Comparison of ENCODE assay signal across 26 cellular contexts in genomic region chr3:127478922-127479321, GRCh38.
DNase-seq lines count a peak whose midpoint lies in the region; ATAC-seq and TF ChIP-seq lines count a peak whose summit lies in the region.
"Had no signal": no experiment of that assay in that cellular context is flagged by ENCODE, and none has a peak within 500 bp of the region (broad histone marks: within the 10 kb centered on the region; RNA-seq: fewer than 3 reads in every experiment).

No MANE protein-coding gene starts in this region.

- no peak overlapping the region for H3K9ac ChIP-seq in neuronal stem cell (ENCODE audit: low read depth, low read length, poor library complexity)
- H3K9ac ChIP-seq: SK-N-SH had no signal

- no peak overlapping the region for H4K91ac ChIP-seq in neuronal stem cell (ENCODE audit: low read depth, low read length, poor library complexity)

- H3K4me1 ChIP-seq in neuronal stem cell (ENCODE audit: control insufficient read depth in 2 of 2, insufficient read depth in 1 of 2, low read depth in 1 of 2, low read length in 2 of 2) (peaks cover 5 to 7% of the 10 kb centered on the region in 2 donors), upper lobe of left lung (peaks cover 3 to 25% (median 15%) of the 10 kb centered on the region in 4 donors)
- H3K4me1 ChIP-seq: HAP-1 had no signal

- no peaks in the 10 kb centered on the region for H3K4me1 Mint-ChIP-seq in chondrocyte (ENCODE audit: low read depth)
- peaks cover 8% of the 10 kb centered on the region for H3K4me1 Mint-ChIP-seq in activated CD4-positive, alpha-beta memory T cell treated with anti-CD3 and anti-CD28 coated beads for 36 hours (ENCODE audit: low read depth)
- H3K4me1 Mint-ChIP-seq in MCF 10A (ENCODE audit: insufficient read depth, unreplicated experiment), result peaks cover 10% of the 10 kb centered on the region
- H3K4me1 Mint-ChIP-seq: B cell, CD14-positive monocyte had no signal

- H3K27ac ChIP-seq in neuronal stem cell (replicated peaks; ENCODE audit: low read length), result no peak overlapping the region
- peak overlapping the region; percentile 1 to 68 (median 63) for H3K27ac ChIP-seq in upper lobe of left lung
- no peak overlapping the region for H3K27ac ChIP-seq in caudate nucleus (ENCODE audit: low read depth, low read length)

- no peak for ATAC-seq in upper lobe of left lung (ENCODE audit: low FRiP score in 2 of 2)
- ATAC-seq: GM12878, K562 had no signal

- H2AK5ac ChIP-seq in neuronal stem cell (ENCODE audit: low read depth, low read length), result no peak overlapping the region

- H3K4me3 ChIP-seq in H7 (ENCODE audit: insufficient read depth, low read depth, low read length) (no peak overlapping the region), neuronal stem cell (ENCODE audit: low read length in 2 of 2) (no peak overlapping the region), upper lobe of left lung (no peak overlapping the region)
- H3K4me3 ChIP-seq: GM12878, HAP-1, K562, MG63 had no signal

- peak overlapping the region; percentile 44 for H3K18ac ChIP-seq in neuronal stem cell (ENCODE audit: low read length)

- H3K36me3 ChIP-seq in H7 (replicated peaks; ENCODE audit: control insufficient read depth, insufficient read depth, low read length) (no peaks in the 10 kb centered on the region), neuronal stem cell (replicated peaks in 1 of 2; ENCODE audit: control insufficient read depth in 2 of 2, insufficient read depth in 2 of 2, low read length in 2 of 2) (no peaks in the 10 kb centered on the region), upper lobe of left lung (no peaks in the 10 kb centered on the region)
- H3K36me3 ChIP-seq: HAP-1, MG63 had no signal

- H2BK15ac ChIP-seq in neuronal stem cell (ENCODE audit: low read length), result no peak overlapping the region

- DNase-seq in H7 (peak; percentile 37), chondrocyte (ENCODE audit: low spot score) (peak; percentile 47), neuronal stem cell (ENCODE audit: low spot score) (no peak), upper lobe of left lung (no peak), MCF 10A (ENCODE audit: unreplicated experiment) (no peak), caudate nucleus (lab: John Stamatoyannopoulos, UW) (no peak)
- DNase-seq in activated CD4-positive, alpha-beta memory T cell treated with anti-CD3 and anti-CD28 coated beads for 36 hours, result no peak
- DNase-seq: CD8-positive, alpha-beta memory T cell; DMS 273 treated with DMSO at 0.1 percent for 48 hours; DMS79; EL; GDM1; HFFc6; MG63; NCI-H146; NCI-H1930; NCI-H2107; NCI-H446; NCI-H524 treated with DMSO at 0.1 percent for 48 hours; NCI-H774 had no signal

- H2BK5ac ChIP-seq in neuronal stem cell (ENCODE audit: low read length), result no peak overlapping the region

- H3K9me3 Mint-ChIP-seq in chondrocyte (ENCODE audit: low read depth) (no peaks in the 10 kb centered on the region), MCF 10A (ENCODE audit: unreplicated experiment) (no peaks in the 10 kb centered on the region)
- H3K9me3 Mint-ChIP-seq in activated CD4-positive, alpha-beta memory T cell treated with anti-CD3 and anti-CD28 coated beads for 36 hours, result no peaks in the 10 kb centered on the region
- H3K9me3 Mint-ChIP-seq: CD14-positive monocyte; CD8-positive, alpha-beta memory T cell; HFFc6 had no signal

- CTCF ChIA-PET in activated CD4-positive, alpha-beta memory T cell treated with anti-CD3 and anti-CD28 coated beads for 36 hours (lab: Charles Lee), result interaction anchor here (1.8 kb wide), 1 partner anchor 23 kb away, joined by 3 read pairs; no protein-coding TSS in a partner anchor
- CTCF ChIA-PET in MCF 10A (lab: Yijun Ruan, JAX), result interaction anchor here (1.2 kb wide), 1 partner anchor 801 kb away, joined by 3 read pairs; no protein-coding TSS in a partner anchor

- no peak overlapping the region for H3K4ac ChIP-seq in neuronal stem cell (ENCODE audit: low read length)

- H3K14ac ChIP-seq in neuronal stem cell (ENCODE audit: low read length), result no peak overlapping the region

- POLR2A ChIA-PET in activated CD4-positive, alpha-beta memory T cell treated with anti-CD3 and anti-CD28 coated beads for 36 hours (lab: Charles Lee), result no interaction called here
- POLR2A ChIA-PET in MCF 10A (lab: Yijun Ruan, JAX), result no interaction called here

- H3K27me3 ChIP-seq in H7 (ENCODE audit: control insufficient read depth, insufficient read depth, low read length) (no peaks in the 10 kb centered on the region), neuronal stem cell (ENCODE audit: control insufficient read depth in 3 of 3, insufficient read depth in 3 of 3, low read depth in 1 of 3, low read length in 3 of 3) (peaks cover 0 to 22% (median 0%) of the 10 kb centered on the region in 3 experiments), upper lobe of left lung (no peaks in the 10 kb centered on the region)
- H3K27me3 ChIP-seq: MG63 had no signal

- no peak overlapping the region for H3K4me2 ChIP-seq in neuronal stem cell (ENCODE audit: insufficient read depth, low read length, poor library complexity, severe bottlenecking)
- H3K4me2 ChIP-seq: SK-N-SH had no signal

- peaks cover 42% of the 10 kb centered on the region for H3K27me3 Mint-ChIP-seq in chondrocyte (ENCODE audit: low read depth)
- H3K27me3 Mint-ChIP-seq in activated CD4-positive, alpha-beta memory T cell treated with anti-CD3 and anti-CD28 coated beads for 36 hours, result peaks cover 9% of the 10 kb centered on the region
- H3K27me3 Mint-ChIP-seq in MCF 10A (ENCODE audit: insufficient read depth, unreplicated experiment), result peaks cover 17% of the 10 kb centered on the region

- no peak overlapping the region for H2BK12ac ChIP-seq in neuronal stem cell (ENCODE audit: low read length)

- H4K8ac ChIP-seq in neuronal stem cell (ENCODE audit: low read depth, low read length), result no peak overlapping the region

- H3K27ac Mint-ChIP-seq in chondrocyte (ENCODE audit: unreplicated experiment) (no peak overlapping the region), MCF 10A (ENCODE audit: low read depth, unreplicated experiment) (no peak overlapping the region)
- no peak overlapping the region for H3K27ac Mint-ChIP-seq in activated CD4-positive, alpha-beta memory T cell treated with anti-CD3 and anti-CD28 coated beads for 36 hours
- H3K27ac Mint-ChIP-seq: B cell, CD14-positive monocyte, HFFc6 had no signal

- no peak overlapping the region for H2BK120ac ChIP-seq in neuronal stem cell (ENCODE audit: low read depth, low read length)

- no CpG with 5 or more reads among the region's 7 CpGs for WGBS in neuronal stem cell (ENCODE audit: extremely low coverage in 2 of 2, insufficient read length in 2 of 2, insufficient replicate concordance in 1 of 2), 2 donors
- WGBS in upper lobe of left lung, 2 donors, result 73 to 84% methylated on average over 7 of the region's 7 CpGs

- H3K79me1 ChIP-seq in neuronal stem cell (ENCODE audit: low read depth, low read length), result no peaks in the 10 kb centered on the region

- TF ChIP-seq CTCF in chondrocyte (IDR thresholded peaks at IDR 0.05), result no peak
- TF ChIP-seq CTCF in upper lobe of left lung (IDR thresholded peaks at IDR 0.05), result no peak
- TF ChIP-seq CTCF in MCF 10A (IDR thresholded peaks at IDR 0.05; ENCODE audit: unreplicated experiment), result no peak

- intact Hi-C loops in activated CD4-positive, alpha-beta memory T cell treated with anti-CD3 and anti-CD28 coated beads for 36 hours (cut with micrococcal nuclease), result no loop called here
- intact Hi-C loops in MCF 10A (cut with micrococcal nuclease), result no loop called here

- TF ChIP-seq POLR2A in upper lobe of left lung (IDR thresholded peaks at IDR 0.05), result no peak

- BruUV-seq in MCF 10A (replicated peaks; lab: Mats Ljungman, UMichigan), result no TSS peak

- TF ChIP-seq EP300 in upper lobe of left lung (IDR thresholded peaks at IDR 0.05), result no peak

- H3K36me3 Mint-ChIP-seq in chondrocyte (ENCODE audit: low read depth) (peaks cover 1% of the 10 kb centered on the region), MCF 10A (ENCODE audit: insufficient read depth, unreplicated experiment) (no peaks in the 10 kb centered on the region)
- H3K36me3 Mint-ChIP-seq in activated CD4-positive, alpha-beta memory T cell treated with anti-CD3 and anti-CD28 coated beads for 36 hours, result no peaks in the 10 kb centered on the region
- H3K36me3 Mint-ChIP-seq: CD14-positive monocyte; CD8-positive, alpha-beta memory T cell had no signal

- no peak overlapping the region for H3K23ac ChIP-seq in neuronal stem cell (ENCODE audit: low read depth, low read length, poor library complexity)

- peaks cover 0 to 2% of the 10 kb centered on the region in 2 donors for H3K9me3 ChIP-seq in neuronal stem cell (replicated peaks in 1 of 2; ENCODE audit: control insufficient read depth in 2 of 2, insufficient read depth in 1 of 2, low read depth in 1 of 2, low read length in 2 of 2)
- no peaks in the 10 kb centered on the region for H3K9me3 ChIP-seq in upper lobe of left lung
- H3K9me3 ChIP-seq: HAP-1, MG63, SK-N-SH had no signal

- peak overlapping the region; percentile 83 for H2AFZ ChIP-seq in neuronal stem cell (ENCODE audit: low read length)

- no peak overlapping the region for H3K4me3 Mint-ChIP-seq in chondrocyte (ENCODE audit: unreplicated experiment)
- no peak overlapping the region for H3K4me3 Mint-ChIP-seq in activated CD4-positive, alpha-beta memory T cell treated with anti-CD3 and anti-CD28 coated beads for 36 hours
- no peak overlapping the region for H3K4me3 Mint-ChIP-seq in MCF 10A (ENCODE audit: unreplicated experiment)
- H3K4me3 Mint-ChIP-seq: B cell; CD14-positive monocyte; CD8-positive, alpha-beta memory T cell; HFFc6 had no signal

Comparison
In these comparisons a context has a peak if more than half of its experiments do, and no peak if none do; other contexts are left out.
1. DNase-seq: peak in H7 (single experiment) and chondrocyte (single experiment); none in neuronal stem cell (single experiment), upper lobe of left lung (0 of 2), activated CD4-positive, alpha-beta memory T cell treated with anti-CD3 and anti-CD28 coated beads for 36 hours (single experiment), MCF 10A (single experiment) and caudate nucleus (0 of 61).
2. H3K27ac ChIP-seq: peak in upper lobe of left lung (4 of 4); none in neuronal stem cell (single experiment) and caudate nucleus (single experiment).